In the genomic region with DNA sequence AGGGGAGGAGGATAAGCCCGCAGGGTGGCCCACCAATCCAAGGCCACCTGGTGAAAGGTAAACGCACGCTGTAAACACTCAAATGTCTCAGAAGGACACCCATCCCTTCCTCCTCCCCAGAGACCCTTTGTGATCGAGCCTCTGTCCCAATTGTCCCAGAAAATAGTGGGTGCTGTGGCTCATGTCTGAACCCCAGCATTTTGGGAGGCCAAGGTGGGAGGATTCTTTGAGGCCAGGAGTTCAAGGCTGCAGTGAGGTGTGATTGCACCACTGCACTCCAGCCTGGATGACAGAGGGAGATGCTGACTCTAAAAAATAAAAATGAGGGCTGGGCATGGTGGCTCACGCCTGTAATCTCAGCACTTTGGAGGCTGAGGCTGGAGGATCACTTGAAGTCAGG, we compare ENCODE assay signal across 18 cellular contexts. TPM values are rescaled to one million over a fixed set of nuclear protein-coding genes. Genes with fewer than 3 reads are reported as not detected.
A peak's percentile ranks its signal among the peaks of the same experiment; 100 is the strongest.
DNase-seq lines count a peak whose midpoint lies in the region; ATAC-seq and TF ChIP-seq lines count a peak whose summit lies in the region.
"Had no signal": no experiment of that assay in that cellular context is flagged by ENCODE, and none has a peak within 500 bp of the region (broad histone marks: within the 10 kb centered on the region; RNA-seq: fewer than 3 reads in every experiment).

No MANE protein-coding gene starts in this region.

- H4K91ac ChIP-seq in neuronal stem cell (ENCODE audit: low read depth, low read length, poor library complexity), result no peak overlapping the region

- H3K4me1 ChIP-seq in neuronal stem cell (ENCODE audit: control insufficient read depth in 2 of 2, insufficient read depth in 1 of 2, low read depth in 1 of 2, low read length in 2 of 2), result peaks cover 12 to 15% of the 10 kb centered on the region in 2 donors

- POLR2A ChIA-PET in RWPE1 (lab: Yijun Ruan, JAX; ENCODE audit: low non-redundant PET), result no interaction called here

- no peaks in the 10 kb centered on the region for H3K9me3 ChIP-seq in neuronal stem cell (replicated peaks in 1 of 2; ENCODE audit: control insufficient read depth in 2 of 2, insufficient read depth in 1 of 2, low read depth in 1 of 2, low read length in 2 of 2)
- H3K9me3 ChIP-seq: MG63, SJSA1 had no signal

- peaks cover 0 to 2% (median 0%) of the 10 kb centered on the region in 3 experiments for H3K27me3 ChIP-seq in neuronal stem cell (ENCODE audit: control insufficient read depth in 3 of 3, insufficient read depth in 3 of 3, low read depth in 1 of 3, low read length in 3 of 3)
- H3K27me3 ChIP-seq: MG63, SJSA1 had no signal

- H2BK120ac ChIP-seq in neuronal stem cell (ENCODE audit: low read depth, low read length), result no peak overlapping the region

- no peak overlapping the region for H3K4ac ChIP-seq in neuronal stem cell (ENCODE audit: low read length)

- no CpG with 5 or more reads among the region's 5 CpGs for WGBS in neuronal stem cell (ENCODE audit: extremely low coverage in 2 of 2, insufficient read length in 2 of 2, insufficient replicate concordance in 1 of 2), 2 donors

- peak overlapping the region; percentile 95 for H2AK5ac ChIP-seq in neuronal stem cell (ENCODE audit: low read depth, low read length)

- H3K4me2 ChIP-seq in neuronal stem cell (ENCODE audit: insufficient read depth, low read length, poor library complexity, severe bottlenecking), result no peak overlapping the region

- TF ChIP-seq POLR2A in erythroblast (IDR thresholded peaks at IDR 0.05; ENCODE audit: low read length), result no peak

- no peak overlapping the region for H3K18ac ChIP-seq in neuronal stem cell (ENCODE audit: low read length)

- H2AFZ ChIP-seq in neuronal stem cell (ENCODE audit: low read length), result no peak overlapping the region

- peaks cover 10% of the 10 kb centered on the region for H3K79me1 ChIP-seq in neuronal stem cell (ENCODE audit: low read depth, low read length)

- no peak overlapping the region for H3K23ac ChIP-seq in neuronal stem cell (ENCODE audit: low read depth, low read length, poor library complexity)

- no peak overlapping the region for H3K4me3 ChIP-seq in neuronal stem cell (ENCODE audit: low read length in 2 of 2)
- H3K4me3 ChIP-seq: MG63, SJSA1 had no signal

- H2BK12ac ChIP-seq in neuronal stem cell (ENCODE audit: low read length), result no peak overlapping the region

- H3K14ac ChIP-seq in neuronal stem cell (ENCODE audit: low read length), result no peak overlapping the region

- no peak overlapping the region for H3K9ac ChIP-seq in neuronal stem cell (ENCODE audit: low read depth, low read length, poor library complexity)

- H4K8ac ChIP-seq in neuronal stem cell (ENCODE audit: low read depth, low read length), result no peak overlapping the region

- H3K36me3 ChIP-seq in neuronal stem cell (replicated peaks in 1 of 2; ENCODE audit: control insufficient read depth in 2 of 2, insufficient read depth in 2 of 2, low read length in 2 of 2), result no peaks in the 10 kb centered on the region
- H3K36me3 ChIP-seq: MG63, SJSA1 had no signal

- DNase-seq in 8988T, result peak; percentile 6
- DNase-seq in RWPE1 (ENCODE audit: low spot score), result no peak
- DNase-seq in neuronal stem cell (ENCODE audit: low spot score), result no peak
- no peak for DNase-seq in erythroblast (lab: John Stamatoyannopoulos, UW)
- DNase-seq in hypothalamus (lab: John Stamatoyannopoulos, UW), result no peak
- DNase-seq: CD4-positive, CD25-positive, alpha-beta regulatory T cell; KBM-7; MG63; NCI-H1105 treated with DMSO at 0.1 percent for 48 hours; NCI-H146; NCI-H1930; NCI-H2107; NCI-H524; NCI-H774; PC-3 had no signal

- H2BK5ac ChIP-seq in neuronal stem cell (ENCODE audit: low read length), result no peak overlapping the region

- H2BK15ac ChIP-seq in neuronal stem cell (ENCODE audit: low read length), result peak overlapping the region; percentile 37

- ATAC-seq in HG03175 (IDR thresholded peaks at IDR 0.05; ENCODE audit: unreplicated experiment), result no peak
- ATAC-seq: PC-3, Right ventricle myocardium inferior had no signal

- H3K27ac ChIP-seq in RWPE1 (peak overlapping the region; percentile 82), neuronal stem cell (replicated peaks; ENCODE audit: low read length) (no peak overlapping the region)
- H3K27ac ChIP-seq: SJSA1 had no signal

- no peak for TF ChIP-seq CTCF in RWPE1 (conservative IDR thresholded peaks at IDR 0.05; ENCODE audit: low read depth)

- CTCF ChIA-PET in RWPE1 (lab: Yijun Ruan, JAX), result interaction anchor here (0.5 kb wide), 1 partner anchor 40 kb away, joined by 3 read pairs; no protein-coding TSS in a partner anchor

RNA-seq across cellular contexts. Expression of gene ABHD17A, which starts 3.1 kb away (rescaled TPM):
- 44.4 TPM for polyA plus RNA-seq in neuronal stem cell (2013, experiment 1 of 2)
- 44.1 TPM for polyA plus RNA-seq in neuronal stem cell (2013, experiment 2 of 2)

RNA-seq across cellular contexts. Expression of gene ADAT3, which starts 16.8 kb away (rescaled TPM):
- polyA plus RNA-seq in neuronal stem cell (2013, experiment 1 of 2), result 4.4 TPM
- polyA plus RNA-seq in neuronal stem cell (2013, experiment 2 of 2), result 3.8 TPM

RNA-seq across cellular contexts. Expression of gene SCAMP4, which starts 16.8 kb away (rescaled TPM):
- 49.3 TPM for polyA plus RNA-seq in neuronal stem cell (2013, experiment 1 of 2)
- 49.1 TPM for polyA plus RNA-seq in neuronal stem cell (2013, experiment 2 of 2)

RNA-seq across cellular contexts. Expression of gene KLF16, which starts 25.0 kb away (rescaled TPM):
- 12.8 TPM for polyA plus RNA-seq in neuronal stem cell (2013, experiment 1 of 2)
- 12.5 TPM for polyA plus RNA-seq in neuronal stem cell (2013, experiment 2 of 2)

RNA-seq across cellular contexts. Expression of gene REXO1, which starts 40.1 kb away (rescaled TPM):
- 15.0 TPM for polyA plus RNA-seq in neuronal stem cell (2013, experiment 1 of 2)
- polyA plus RNA-seq in neuronal stem cell (2013, experiment 2 of 2), result 16.5 TPM
